9 cellular contexts compared by ENCODE assay signal in the genomic region with DNA sequence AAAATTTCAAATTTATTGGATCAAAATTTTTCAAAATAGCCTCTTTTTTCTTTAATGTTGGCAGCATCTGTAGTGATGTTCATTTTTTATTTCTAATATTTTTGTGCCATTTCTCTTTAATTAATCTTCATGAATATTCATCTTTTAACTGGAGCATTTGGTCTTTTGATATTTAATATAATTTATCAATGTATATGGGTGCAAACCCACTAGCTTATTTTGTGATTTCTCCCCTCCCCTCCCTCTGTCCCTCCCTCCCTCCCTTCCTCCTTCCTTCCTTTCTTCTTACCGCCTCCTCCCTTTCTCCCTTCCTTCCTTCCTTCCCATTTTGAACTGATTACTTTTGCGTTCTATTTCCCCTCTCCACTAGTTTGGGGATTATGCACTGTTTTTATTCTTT.
"Had no signal": no experiment of that assay in that cellular context is flagged by ENCODE, and none has a peak within 500 bp of the region (broad histone marks: within the 10 kb centered on the region; RNA-seq: fewer than 3 reads in every experiment).

No MANE protein-coding gene starts in this region.

- H3K27ac Mint-ChIP-seq: IgD-negative memory B cell had no signal

- H3K9me3 ChIP-seq: HAP-1 had no signal

- H3K4me3 ChIP-seq: GM23248, HAP-1 had no signal

- H3K9ac ChIP-seq: GM23248 had no signal

- DNase-seq: GM23248, GOT3, H7, HFFc6, KBM-7 had no signal

- H3K27ac ChIP-seq: GM23248, HL-60 had no signal

- H3K9me3 Mint-ChIP-seq: IgD-negative memory B cell had no signal

- H2AFZ ChIP-seq: GM23248 had no signal

- ATAC-seq: HCT116 had no signal

- H3K36me3 Mint-ChIP-seq: IgD-negative memory B cell had no signal

- H3K36me3 ChIP-seq: HAP-1 had no signal

- H3K27me3 Mint-ChIP-seq: IgD-negative memory B cell had no signal

- H3K4me3 Mint-ChIP-seq: HFFc6, IgD-negative memory B cell had no signal
